16 cellular contexts compared by ENCODE assay signal in genomic region chr20:25543068-25543467, GRCh38. TPM values are rescaled to one million over a fixed set of nuclear protein-coding genes. Genes with fewer than 3 reads are reported as not detected.
DNase-seq lines count a peak whose midpoint lies in the region; FAIRE-seq and TF ChIP-seq lines count a peak whose summit lies in the region.
"Had no signal": no experiment of that assay in that cellular context is flagged by ENCODE, and none has a peak within 500 bp of the region (broad histone marks: within the 10 kb centered on the region; RNA-seq: fewer than 3 reads in every experiment).

No MANE protein-coding gene starts in this region.

- no peak overlapping the region for H3K4me3 Mint-ChIP-seq in astrocyte (ENCODE audit: unreplicated experiment)
- H3K4me3 Mint-ChIP-seq: activated naive CD8-positive, alpha-beta T cell had no signal

- peak overlapping the region; percentile 54 for H3K4me2 ChIP-seq in astrocyte (ENCODE audit: low read length)
- peak overlapping the region; percentile 10 for H3K4me2 ChIP-seq in hepatocyte

- 48% methylated on average over 3 of the region's 3 CpGs for WGBS in hepatocyte (ENCODE audit: low lambda C conversion rate, missing lambda C conversion rate)

- H2AFZ ChIP-seq in astrocyte (ENCODE audit: low read depth, low read length) (no peak overlapping the region), hepatocyte (no peak overlapping the region)

- no peak for FAIRE-seq in astrocyte (lab: Jason Lieb, UNC)
- FAIRE-seq: keratinocyte had no signal

- H3K9me3 Mint-ChIP-seq in astrocyte (ENCODE audit: unreplicated experiment), result no peaks in the 10 kb centered on the region

- H3K79me2 ChIP-seq in astrocyte (ENCODE audit: insufficient read depth, low read length) (peaks cover 19% of the 10 kb centered on the region), hepatocyte (peaks cover 82% of the 10 kb centered on the region)

- peaks cover 71% of the 10 kb centered on the region for H4K20me1 ChIP-seq in astrocyte (ENCODE audit: insufficient read depth, low read length)
- H4K20me1 ChIP-seq in hepatocyte (ENCODE audit: insufficient read depth, poor library complexity, severe bottlenecking), result peaks cover 16% of the 10 kb centered on the region

- peak overlapping the region; percentile 15 for H3K27ac ChIP-seq in HUES48 (ENCODE audit: low read depth, low read length)
- H3K27ac ChIP-seq in astrocyte (ENCODE audit: low read depth, low read length), result no peak overlapping the region
- peak overlapping the region; percentile 57 for H3K27ac ChIP-seq in hepatocyte
- H3K27ac ChIP-seq: gastrocnemius medialis, VCaP had no signal

- H3K27me3 ChIP-seq in HUES48 (ENCODE audit: control insufficient read depth, insufficient read depth, low read length), result no peaks in the 10 kb centered on the region
- no peaks in the 10 kb centered on the region for H3K27me3 ChIP-seq in astrocyte (ENCODE audit: insufficient read depth, low read length)
- no peaks in the 10 kb centered on the region for H3K27me3 ChIP-seq in hepatocyte
- H3K27me3 ChIP-seq: gastrocnemius medialis had no signal

- in situ Hi-C loops in ACHN (cut with HindIII; ENCODE audit: low pct_ligation_motif_present, low pct_unique_long_range_greater_than_20kb, low sequenced_read_pairs), result no loop called here

- peak overlapping the region; percentile 62 for H3K27ac Mint-ChIP-seq in astrocyte (ENCODE audit: unreplicated experiment)
- H3K27ac Mint-ChIP-seq: activated naive CD8-positive, alpha-beta T cell had no signal

- H3K4me3 ChIP-seq in HUES48 (ENCODE audit: low read depth, low read length) (no peak overlapping the region), astrocyte (ENCODE audit: insufficient read depth, low read depth, low read length) (no peak overlapping the region), hepatocyte (no peak overlapping the region)
- H3K4me3 ChIP-seq: gastrocnemius medialis had no signal

- no peaks in the 10 kb centered on the region for H3K36me3 ChIP-seq in HUES48 (ENCODE audit: control insufficient read depth, insufficient read depth, low read length)
- H3K36me3 ChIP-seq in astrocyte (ENCODE audit: insufficient read depth, low read length), result no peaks in the 10 kb centered on the region
- H3K36me3 ChIP-seq in hepatocyte (replicated peaks; ENCODE audit: insufficient read depth, low read depth), result no peaks in the 10 kb centered on the region
- H3K36me3 ChIP-seq: gastrocnemius medialis had no signal

- H3K9ac ChIP-seq in HUES48 (ENCODE audit: low read depth, low read length), result no peak overlapping the region
- no peak overlapping the region for H3K9ac ChIP-seq in astrocyte (ENCODE audit: low read length)

- H3K4me1 ChIP-seq in HUES48 (ENCODE audit: control insufficient read depth, insufficient read depth, low read length) (peaks cover 39% of the 10 kb centered on the region), astrocyte (ENCODE audit: insufficient read depth, low read length) (peaks cover 18% of the 10 kb centered on the region), hepatocyte (ENCODE audit: insufficient read depth) (peaks cover 45% of the 10 kb centered on the region)

- H3K9me3 ChIP-seq in HUES48 (ENCODE audit: control insufficient read depth, insufficient read depth, low read length) (no peaks in the 10 kb centered on the region), astrocyte (ENCODE audit: insufficient read depth, low read depth, low read length) (no peaks in the 10 kb centered on the region), hepatocyte (ENCODE audit: low read depth) (no peaks in the 10 kb centered on the region)
- H3K9me3 ChIP-seq: gastrocnemius medialis had no signal

- DNase-seq in ACHN, result peak; percentile 21
- DNase-seq in astrocyte (ENCODE audit: low read depth), result peak; percentile 55
- DNase-seq in hepatocyte (ENCODE audit: low spot score), result no peak
- DNase-seq in NK-92 (lab: John Stamatoyannopoulos, UW; ENCODE audit: unreplicated experiment), result no peak
- no peak for DNase-seq in NCI-H1092 (lab: John Stamatoyannopoulos, UW)
- no peak for DNase-seq in medulla oblongata (ENCODE audit: extremely low spot score)
- DNase-seq in RPMI8226, result no peak
- DNase-seq: C1 segment of cervical spinal cord; gastrocnemius medialis; GF-D8; NCI-H1694 treated with DMSO at 0.1 percent for 48 hours; stimulated activated naive CD8-positive, alpha-beta T cell treated with anti-CD3 and anti-CD28 coated beads, Interleukin-15, Interleukin-2, amounts not matched to agents 100 U/mL and 50 U/mL, for 24 hours had no signal

- H3K27me3 Mint-ChIP-seq in astrocyte (ENCODE audit: low read depth, unreplicated experiment), result no peaks in the 10 kb centered on the region
- H3K27me3 Mint-ChIP-seq: activated naive CD8-positive, alpha-beta T cell had no signal

- H3K4me1 Mint-ChIP-seq in astrocyte (ENCODE audit: low read depth, unreplicated experiment), result peaks cover 36% of the 10 kb centered on the region

- H3K9me2 ChIP-seq in hepatocyte (replicated peaks; ENCODE audit: insufficient read depth), result no peaks in the 10 kb centered on the region

- TF ChIP-seq CTCF in astrocyte (IDR thresholded peaks at IDR 0.05; ENCODE audit: insufficient read depth, low read depth, low read length) (no peak), hepatocyte (IDR thresholded peaks at IDR 0.05; ENCODE audit: poor library complexity) (no peak)

- peaks cover 4% of the 10 kb centered on the region for H3K36me3 Mint-ChIP-seq in astrocyte (ENCODE audit: low read depth, unreplicated experiment)
- H3K36me3 Mint-ChIP-seq: activated naive CD8-positive, alpha-beta T cell had no signal

RNA-seq across cellular contexts. Expression of gene NINL, which starts 42.3 kb away (rescaled TPM):
- total RNA-seq in astrocyte (7.9 and 10.2 TPM in 2 replicates), hepatocyte (23.2 and 27.1 TPM in 2 replicates)
- polyA plus RNA-seq in hepatocyte, result 24.5 and 31.7 TPM in 2 replicates

Comparison
In these comparisons a context has a peak if more than half of its experiments do, and no peak if none do; other contexts are left out.
1. DNase-seq: peak in ACHN (single experiment) and astrocyte (single experiment); none in hepatocyte (single experiment), NK-92 (single experiment), NCI-H1092 (single experiment), medulla oblongata (single experiment) and RPMI8226 (single experiment).